ENCODE assay signal across 18 cellular contexts in the genomic region with DNA sequence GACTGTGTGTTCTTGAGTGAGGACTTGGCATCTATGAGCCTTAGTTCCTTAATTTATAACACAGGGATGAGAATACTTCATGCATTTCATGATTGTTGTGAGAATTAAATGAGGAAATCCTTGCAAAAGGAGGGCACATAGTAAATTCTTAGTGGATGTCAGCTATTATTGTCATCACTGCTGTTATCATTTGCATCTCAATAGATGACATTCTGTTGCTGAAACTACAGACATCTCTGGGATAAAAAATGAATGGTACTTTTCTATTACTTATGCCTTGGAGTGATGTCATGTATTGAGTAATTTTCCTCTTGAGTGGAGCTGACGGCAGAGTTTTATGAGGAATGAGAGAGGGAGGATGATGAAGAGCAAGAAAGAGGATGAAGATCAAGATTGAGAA.
A peak's percentile ranks its signal among the peaks of the same experiment; 100 is the strongest.
DNase-seq lines count a peak whose midpoint lies in the region; ATAC-seq and TF ChIP-seq lines count a peak whose summit lies in the region.
"Had no signal": no experiment of that assay in that cellular context is flagged by ENCODE, and none has a peak within 500 bp of the region (broad histone marks: within the 10 kb centered on the region; RNA-seq: fewer than 3 reads in every experiment).

No MANE protein-coding gene starts in this region.

- no peak overlapping the region for H3K9ac ChIP-seq in adipocyte (ENCODE audit: low read length)
- no peak overlapping the region for H3K9ac ChIP-seq in neural progenitor cell

- H3K27ac Mint-ChIP-seq in HFFc6 (peak overlapping the region; percentile 7; the same call in 1 of the 2 replicates), neural progenitor cell (peak overlapping the region; percentile 2)
- H3K27ac Mint-ChIP-seq: CD4-positive, CD25-positive, alpha-beta regulatory T cell had no signal

- peaks cover 5% of the 10 kb centered on the region; the same call in 1 of the 2 replicates for H3K9me3 Mint-ChIP-seq in HFFc6
- H3K9me3 Mint-ChIP-seq in neural progenitor cell: peaks cover 8% of the 10 kb centered on the region

- no peak overlapping the region for H3K4me3 Mint-ChIP-seq in HFFc6
- H3K4me3 Mint-ChIP-seq in neural progenitor cell: no peak overlapping the region
- H3K4me3 Mint-ChIP-seq: CD4-positive, CD25-positive, alpha-beta regulatory T cell had no signal

- no peak overlapping the region for H2AFZ ChIP-seq in neural progenitor cell (replicated peaks)

- H3K9me3 ChIP-seq in adipocyte (ENCODE audit: control insufficient read depth, low read length) (no peaks in the 10 kb centered on the region), neural progenitor cell (ENCODE audit: low read depth) (no peaks in the 10 kb centered on the region)
- H3K9me3 ChIP-seq: A549, Peyer's patch had no signal

- TF ChIP-seq CTCF in HFFc6 (IDR thresholded peaks at IDR 0.05) (no peak), neural progenitor cell (IDR thresholded peaks at IDR 0.05) (no peak)

- DNase-seq in EH (ENCODE audit: low read depth) (peak; percentile 64), HFFc6 (peak; percentile 10), adipocyte (ENCODE audit: low read depth) (peak; percentile 53), neural progenitor cell (ENCODE audit: low spot score) (no peak)
- DNase-seq: CD4-positive, CD25-positive, alpha-beta regulatory T cell; COR-L47; DMS79; H7; MM.1S; NCI-H1105; NCI-H2029 treated with DMSO at 0.1 percent for 48 hours; NCI-H226; Peyer's patch had no signal

- peaks cover 47% of the 10 kb centered on the region for H3K4me1 Mint-ChIP-seq in HFFc6 (ENCODE audit: low read depth)
- H3K4me1 Mint-ChIP-seq in neural progenitor cell: peaks cover 27% of the 10 kb centered on the region
- H3K4me1 Mint-ChIP-seq: CD4-positive, CD25-positive, alpha-beta regulatory T cell had no signal

- no peaks in the 10 kb centered on the region for H4K20me1 ChIP-seq in neural progenitor cell (ENCODE audit: low read depth)

- ATAC-seq in GM21360 (IDR thresholded peaks at IDR 0.05; ENCODE audit: unreplicated experiment) (no peak), GM19452 (IDR thresholded peaks at IDR 0.05; ENCODE audit: unreplicated experiment) (no peak), HG03039 (IDR thresholded peaks at IDR 0.05; ENCODE audit: unreplicated experiment) (no peak)
- ATAC-seq: A549, K562 had no signal

- H3K79me2 ChIP-seq in neural progenitor cell (ENCODE audit: low read depth): no peaks in the 10 kb centered on the region

- peaks cover 6% of the 10 kb centered on the region for H3K4me1 ChIP-seq in adipocyte (ENCODE audit: control insufficient read depth, insufficient read depth, low read length)
- no peaks in the 10 kb centered on the region for H3K4me1 ChIP-seq in neural progenitor cell
- H3K4me1 ChIP-seq: A549, Peyer's patch had no signal

- H3K27me3 Mint-ChIP-seq in HFFc6 (ENCODE audit: insufficient read depth) (no peaks in the 10 kb centered on the region; the same call in 1 of the 2 replicates), neural progenitor cell (ENCODE audit: insufficient read depth, low read depth) (no peaks in the 10 kb centered on the region)
- H3K27me3 Mint-ChIP-seq: CD4-positive, CD25-positive, alpha-beta regulatory T cell had no signal

- H3K4me3 ChIP-seq in adipocyte (ENCODE audit: low read length) (no peak overlapping the region), neural progenitor cell (no peak overlapping the region)
- H3K4me3 ChIP-seq: A549, K562, Peyer's patch had no signal

- H3F3A ChIP-seq in neural progenitor cell (ENCODE audit: low read depth): no peaks in the 10 kb centered on the region

- no peak overlapping the region for H3K27ac ChIP-seq in neural progenitor cell
- H3K27ac ChIP-seq: A549, Peyer's patch had no signal

- H3K36me3 Mint-ChIP-seq in HFFc6 (ENCODE audit: low read depth) (peaks cover 7% of the 10 kb centered on the region), neural progenitor cell (no peaks in the 10 kb centered on the region)
- H3K36me3 Mint-ChIP-seq: CD4-positive, CD25-positive, alpha-beta regulatory T cell had no signal

- no peak overlapping the region for H3K4me2 ChIP-seq in neural progenitor cell
- H3K4me2 ChIP-seq: A549 had no signal

- H3K27me3 ChIP-seq in adipocyte (replicated peaks; ENCODE audit: control insufficient read depth, insufficient read depth, low read length) (no peaks in the 10 kb centered on the region), neural progenitor cell (no peaks in the 10 kb centered on the region)
- H3K27me3 ChIP-seq: Peyer's patch had no signal

- H3K36me3 ChIP-seq in adipocyte (ENCODE audit: control insufficient read depth, insufficient read depth, low read length, severe bottlenecking): no peaks in the 10 kb centered on the region
- no peaks in the 10 kb centered on the region for H3K36me3 ChIP-seq in neural progenitor cell
- H3K36me3 ChIP-seq: Peyer's patch had no signal
